In the genomic region with DNA sequence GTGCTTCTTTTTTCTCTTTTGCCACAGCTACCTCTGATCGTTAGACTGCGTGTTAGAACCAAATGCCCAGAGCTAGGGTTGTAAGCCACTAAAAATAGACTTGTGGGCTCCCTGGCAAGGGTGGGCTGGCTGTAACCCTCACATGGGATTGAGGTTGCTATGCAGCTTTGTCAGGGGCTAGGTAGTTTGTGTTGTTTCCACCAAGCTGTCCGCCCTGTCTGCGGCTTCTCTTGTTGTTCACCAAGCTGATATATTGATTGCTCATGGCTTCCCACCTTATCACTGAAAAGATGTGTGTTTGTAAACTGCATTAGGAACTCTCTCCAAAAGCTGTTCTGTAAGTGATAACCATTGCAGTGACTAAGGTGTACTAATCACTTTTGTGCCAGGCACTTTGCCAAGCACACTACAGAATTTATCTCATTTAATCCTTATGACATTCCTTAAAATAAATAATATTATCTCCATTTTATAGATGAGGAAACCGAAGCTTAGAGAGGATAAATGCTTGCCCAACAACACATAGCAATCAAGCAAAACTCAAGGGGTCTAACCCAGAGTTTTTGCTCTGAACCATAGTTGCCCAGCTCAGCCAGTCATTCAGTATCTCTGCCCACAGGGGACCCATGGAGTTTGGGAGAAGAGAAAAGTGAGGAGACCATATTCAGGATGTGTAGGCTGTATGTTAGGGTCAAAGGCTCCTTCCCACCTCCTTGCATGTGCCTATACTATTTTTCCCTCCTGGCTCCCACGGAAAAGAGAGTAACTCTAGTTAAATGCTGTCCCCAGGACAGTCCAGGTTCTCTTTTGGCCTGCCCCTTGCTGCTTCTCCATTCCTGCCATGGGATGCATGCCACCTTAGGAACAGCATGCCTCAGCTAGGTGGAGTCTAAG, we compare ENCODE assay signal across 1 cellular context.
TF ChIP-seq lines count a peak whose summit lies in the region.

No MANE protein-coding gene starts in this region.

TF ChIP-seq in K562, 482 proteins besides CTCF, POLR2A, EP300 and RAD21 (continued from another document and continues in another):
- TF ChIP-seq, protein P1, sequence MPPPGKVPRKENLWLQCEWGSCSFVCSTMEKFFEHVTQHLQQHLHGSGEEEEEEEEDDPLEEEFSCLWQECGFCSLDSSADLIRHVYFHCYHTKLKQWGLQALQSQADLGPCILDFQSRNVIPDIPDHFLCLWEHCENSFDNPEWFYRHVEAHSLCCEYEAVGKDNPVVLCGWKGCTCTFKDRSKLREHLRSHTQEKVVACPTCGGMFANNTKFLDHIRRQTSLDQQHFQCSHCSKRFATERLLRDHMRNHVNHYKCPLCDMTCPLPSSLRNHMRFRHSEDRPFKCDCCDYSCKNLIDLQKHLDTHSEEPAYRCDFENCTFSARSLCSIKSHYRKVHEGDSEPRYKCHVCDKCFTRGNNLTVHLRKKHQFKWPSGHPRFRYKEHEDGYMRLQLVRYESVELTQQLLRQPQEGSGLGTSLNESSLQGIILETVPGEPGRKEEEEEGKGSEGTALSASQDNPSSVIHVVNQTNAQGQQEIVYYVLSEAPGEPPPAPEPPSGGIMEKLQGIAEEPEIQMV (tag; conservative IDR thresholded peaks at IDR 0.05; ENCODE audit: low read depth): no peak
- no peak for TF ChIP-seq HCFC1 (IDR thresholded peaks at IDR 0.05; ENCODE audit: low read depth, low read length)
- no peak for TF ChIP-seq ZNF75A (CRISPR knock-in tag; IDR thresholded peaks at IDR 0.05)
- TF ChIP-seq, protein P2, sequence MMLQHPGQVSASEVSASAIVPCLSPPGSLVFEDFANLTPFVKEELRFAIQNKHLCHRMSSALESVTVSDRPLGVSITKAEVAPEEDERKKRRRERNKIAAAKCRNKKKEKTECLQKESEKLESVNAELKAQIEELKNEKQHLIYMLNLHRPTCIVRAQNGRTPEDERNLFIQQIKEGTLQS (IDR thresholded peaks at IDR 0.05): no peak
- TF ChIP-seq, protein P2 (CRISPR knock-in tag; conservative IDR thresholded peaks at IDR 0.05): 0 out of 2 replicates have a peak, but pooled peaks have one; percentile 32
- 0 out of 2 replicates have a peak, but pooled peaks have one; percentile 7 for TF ChIP-seq CXXC5 (CRISPR knock-in tag; IDR thresholded peaks at IDR 0.05)
- TF ChIP-seq MAZ (CRISPR knock-in tag; conservative IDR thresholded peaks at IDR 0.05 in 1 of 2, IDR thresholded peaks at IDR 0.05 in 1 of 2): no peak
- 0 out of 4 replicates have a peak, but pooled peaks of 1 of the 2 experiments have one; percentile 29 for TF ChIP-seq KDM1A (IDR thresholded peaks at IDR 0.05)
- TF ChIP-seq ZNF232 (CRISPR knock-in tag; IDR thresholded peaks at IDR 0.05): no peak
- TF ChIP-seq NFRKB (IDR thresholded peaks at IDR 0.05; ENCODE audit: low read depth): no peak
- no peak for TF ChIP-seq CBX2 (IDR thresholded peaks at IDR 0.05; ENCODE audit: insufficient read depth, low read length, poor library complexity, severe bottlenecking)
- TF ChIP-seq RNF2 (IDR thresholded peaks at IDR 0.05): no peak; the same call in 1 of the 2 replicates
- TF ChIP-seq ADNP (tag; IDR thresholded peaks at IDR 0.05): no peak
- TF ChIP-seq NONO (IDR thresholded peaks at IDR 0.05; ENCODE audit: low read depth in 2 of 2, low read length in 1 of 2): no peak
- TF ChIP-seq L3MBTL2 (IDR thresholded peaks at IDR 0.05): peak; percentile 35
- TF ChIP-seq ATF1 (CRISPR knock-in tag; IDR thresholded peaks at IDR 0.05): no peak
- no peak for TF ChIP-seq ATF1 (tag; IDR thresholded peaks at IDR 0.05)
- TF ChIP-seq FOSL1 (tag; conservative IDR thresholded peaks at IDR 0.05): peak; percentile 66
- TF ChIP-seq NFE2 (IDR thresholded peaks at IDR 0.05; ENCODE audit: low read depth): peak; percentile 53; the same call in 1 of the 2 replicates
- TF ChIP-seq PHB (CRISPR knock-in tag; IDR thresholded peaks at IDR 0.05): no peak
- TF ChIP-seq TAL1 (IDR thresholded peaks at IDR 0.05): peak; percentile 86
- TF ChIP-seq, protein P3, sequence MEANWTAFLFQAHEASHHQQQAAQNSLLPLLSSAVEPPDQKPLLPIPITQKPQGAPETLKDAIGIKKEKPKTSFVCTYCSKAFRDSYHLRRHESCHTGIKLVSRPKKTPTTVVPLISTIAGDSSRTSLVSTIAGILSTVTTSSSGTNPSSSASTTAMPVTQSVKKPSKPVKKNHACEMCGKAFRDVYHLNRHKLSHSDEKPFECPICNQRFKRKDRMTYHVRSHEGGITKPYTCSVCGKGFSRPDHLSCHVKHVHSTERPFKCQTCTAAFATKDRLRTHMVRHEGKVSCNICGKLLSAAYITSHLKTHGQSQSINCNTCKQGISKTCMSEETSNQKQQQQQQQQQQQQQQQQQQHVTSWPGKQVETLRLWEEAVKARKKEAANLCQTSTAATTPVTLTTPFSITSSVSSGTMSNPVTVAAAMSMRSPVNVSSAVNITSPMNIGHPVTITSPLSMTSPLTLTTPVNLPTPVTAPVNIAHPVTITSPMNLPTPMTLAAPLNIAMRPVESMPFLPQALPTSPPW (CRISPR knock-in tag; IDR thresholded peaks at IDR 0.05): peak; percentile 6; the same call in 1 of the 2 replicates
- TF ChIP-seq, protein P4, sequence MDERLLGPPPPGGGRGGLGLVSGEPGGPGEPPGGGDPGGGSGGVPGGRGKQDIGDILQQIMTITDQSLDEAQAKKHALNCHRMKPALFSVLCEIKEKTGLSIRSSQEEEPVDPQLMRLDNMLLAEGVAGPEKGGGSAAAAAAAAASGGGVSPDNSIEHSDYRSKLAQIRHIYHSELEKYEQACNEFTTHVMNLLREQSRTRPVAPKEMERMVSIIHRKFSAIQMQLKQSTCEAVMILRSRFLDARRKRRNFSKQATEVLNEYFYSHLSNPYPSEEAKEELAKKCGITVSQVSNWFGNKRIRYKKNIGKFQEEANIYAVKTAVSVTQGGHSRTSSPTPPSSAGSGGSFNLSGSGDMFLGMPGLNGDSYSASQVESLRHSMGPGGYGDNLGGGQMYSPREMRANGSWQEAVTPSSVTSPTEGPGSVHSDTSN (CRISPR knock-in tag; IDR thresholded peaks at IDR 0.05; ENCODE audit: low read depth): no peak
- TF ChIP-seq, protein P4 (tag; conservative IDR thresholded peaks at IDR 0.05; ENCODE audit: low read depth): peak; percentile 48
- TF ChIP-seq CHCHD3 (CRISPR knock-in tag; IDR thresholded peaks at IDR 0.05): no peak
- no peak for TF ChIP-seq ZNF780A (CRISPR knock-in tag; IDR thresholded peaks at IDR 0.05)
- TF ChIP-seq POLR2AphosphoS5 (IDR thresholded peaks at IDR 0.05; ENCODE audit: control insufficient read depth, insufficient read depth, low read depth, low read length): peak; percentile 51; the same call in 1 of the 2 replicates
- TF ChIP-seq TRIM24 (IDR thresholded peaks at IDR 0.05): 0 out of 4 replicates have a peak, but pooled peaks of 1 of the 2 experiments have one; percentile 25
- TF ChIP-seq NCOA2 (IDR thresholded peaks at IDR 0.05; ENCODE audit: partially characterized antibody in 2 of 2): no peak
- TF ChIP-seq NFIC (IDR thresholded peaks at IDR 0.05): peak; percentile 84
- no peak for TF ChIP-seq BMI1 (IDR thresholded peaks at IDR 0.05; ENCODE audit: low read length)
- TF ChIP-seq, protein P5, sequence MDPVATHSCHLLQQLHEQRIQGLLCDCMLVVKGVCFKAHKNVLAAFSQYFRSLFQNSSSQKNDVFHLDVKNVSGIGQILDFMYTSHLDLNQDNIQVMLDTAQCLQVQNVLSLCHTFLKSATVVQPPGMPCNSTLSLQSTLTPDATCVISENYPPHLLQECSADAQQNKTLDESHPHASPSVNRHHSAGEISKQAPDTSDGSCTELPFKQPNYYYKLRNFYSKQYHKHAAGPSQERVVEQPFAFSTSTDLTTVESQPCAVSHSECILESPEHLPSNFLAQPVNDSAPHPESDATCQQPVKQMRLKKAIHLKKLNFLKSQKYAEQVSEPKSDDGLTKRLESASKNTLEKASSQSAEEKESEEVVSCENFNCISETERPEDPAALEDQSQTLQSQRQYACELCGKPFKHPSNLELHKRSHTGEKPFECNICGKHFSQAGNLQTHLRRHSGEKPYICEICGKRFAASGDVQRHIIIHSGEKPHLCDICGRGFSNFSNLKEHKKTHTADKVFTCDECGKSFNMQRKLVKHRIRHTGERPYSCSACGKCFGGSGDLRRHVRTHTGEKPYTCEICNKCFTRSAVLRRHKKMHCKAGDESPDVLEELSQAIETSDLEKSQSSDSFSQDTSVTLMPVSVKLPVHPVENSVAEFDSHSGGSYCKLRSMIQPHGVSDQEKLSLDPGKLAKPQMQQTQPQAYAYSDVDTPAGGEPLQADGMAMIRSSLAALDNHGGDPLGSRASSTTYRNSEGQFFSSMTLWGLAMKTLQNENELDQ (CRISPR knock-in tag; IDR thresholded peaks at IDR 0.05; ENCODE audit: borderline replicate concordance): no peak
- no peak for TF ChIP-seq CHD2 (IDR thresholded peaks at IDR 0.05; ENCODE audit: low read depth, low read length)
- TF ChIP-seq, protein P6, sequence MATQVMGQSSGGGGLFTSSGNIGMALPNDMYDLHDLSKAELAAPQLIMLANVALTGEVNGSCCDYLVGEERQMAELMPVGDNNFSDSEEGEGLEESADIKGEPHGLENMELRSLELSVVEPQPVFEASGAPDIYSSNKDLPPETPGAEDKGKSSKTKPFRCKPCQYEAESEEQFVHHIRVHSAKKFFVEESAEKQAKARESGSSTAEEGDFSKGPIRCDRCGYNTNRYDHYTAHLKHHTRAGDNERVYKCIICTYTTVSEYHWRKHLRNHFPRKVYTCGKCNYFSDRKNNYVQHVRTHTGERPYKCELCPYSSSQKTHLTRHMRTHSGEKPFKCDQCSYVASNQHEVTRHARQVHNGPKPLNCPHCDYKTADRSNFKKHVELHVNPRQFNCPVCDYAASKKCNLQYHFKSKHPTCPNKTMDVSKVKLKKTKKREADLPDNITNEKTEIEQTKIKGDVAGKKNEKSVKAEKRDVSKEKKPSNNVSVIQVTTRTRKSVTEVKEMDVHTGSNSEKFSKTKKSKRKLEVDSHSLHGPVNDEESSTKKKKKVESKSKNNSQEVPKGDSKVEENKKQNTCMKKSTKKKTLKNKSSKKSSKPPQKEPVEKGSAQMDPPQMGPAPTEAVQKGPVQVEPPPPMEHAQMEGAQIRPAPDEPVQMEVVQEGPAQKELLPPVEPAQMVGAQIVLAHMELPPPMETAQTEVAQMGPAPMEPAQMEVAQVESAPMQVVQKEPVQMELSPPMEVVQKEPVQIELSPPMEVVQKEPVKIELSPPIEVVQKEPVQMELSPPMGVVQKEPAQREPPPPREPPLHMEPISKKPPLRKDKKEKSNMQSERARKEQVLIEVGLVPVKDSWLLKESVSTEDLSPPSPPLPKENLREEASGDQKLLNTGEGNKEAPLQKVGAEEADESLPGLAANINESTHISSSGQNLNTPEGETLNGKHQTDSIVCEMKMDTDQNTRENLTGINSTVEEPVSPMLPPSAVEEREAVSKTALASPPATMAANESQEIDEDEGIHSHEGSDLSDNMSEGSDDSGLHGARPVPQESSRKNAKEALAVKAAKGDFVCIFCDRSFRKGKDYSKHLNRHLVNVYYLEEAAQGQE (CRISPR knock-in tag; IDR thresholded peaks at IDR 0.05; ENCODE audit: low read depth): no peak
- TF ChIP-seq, protein P7, sequence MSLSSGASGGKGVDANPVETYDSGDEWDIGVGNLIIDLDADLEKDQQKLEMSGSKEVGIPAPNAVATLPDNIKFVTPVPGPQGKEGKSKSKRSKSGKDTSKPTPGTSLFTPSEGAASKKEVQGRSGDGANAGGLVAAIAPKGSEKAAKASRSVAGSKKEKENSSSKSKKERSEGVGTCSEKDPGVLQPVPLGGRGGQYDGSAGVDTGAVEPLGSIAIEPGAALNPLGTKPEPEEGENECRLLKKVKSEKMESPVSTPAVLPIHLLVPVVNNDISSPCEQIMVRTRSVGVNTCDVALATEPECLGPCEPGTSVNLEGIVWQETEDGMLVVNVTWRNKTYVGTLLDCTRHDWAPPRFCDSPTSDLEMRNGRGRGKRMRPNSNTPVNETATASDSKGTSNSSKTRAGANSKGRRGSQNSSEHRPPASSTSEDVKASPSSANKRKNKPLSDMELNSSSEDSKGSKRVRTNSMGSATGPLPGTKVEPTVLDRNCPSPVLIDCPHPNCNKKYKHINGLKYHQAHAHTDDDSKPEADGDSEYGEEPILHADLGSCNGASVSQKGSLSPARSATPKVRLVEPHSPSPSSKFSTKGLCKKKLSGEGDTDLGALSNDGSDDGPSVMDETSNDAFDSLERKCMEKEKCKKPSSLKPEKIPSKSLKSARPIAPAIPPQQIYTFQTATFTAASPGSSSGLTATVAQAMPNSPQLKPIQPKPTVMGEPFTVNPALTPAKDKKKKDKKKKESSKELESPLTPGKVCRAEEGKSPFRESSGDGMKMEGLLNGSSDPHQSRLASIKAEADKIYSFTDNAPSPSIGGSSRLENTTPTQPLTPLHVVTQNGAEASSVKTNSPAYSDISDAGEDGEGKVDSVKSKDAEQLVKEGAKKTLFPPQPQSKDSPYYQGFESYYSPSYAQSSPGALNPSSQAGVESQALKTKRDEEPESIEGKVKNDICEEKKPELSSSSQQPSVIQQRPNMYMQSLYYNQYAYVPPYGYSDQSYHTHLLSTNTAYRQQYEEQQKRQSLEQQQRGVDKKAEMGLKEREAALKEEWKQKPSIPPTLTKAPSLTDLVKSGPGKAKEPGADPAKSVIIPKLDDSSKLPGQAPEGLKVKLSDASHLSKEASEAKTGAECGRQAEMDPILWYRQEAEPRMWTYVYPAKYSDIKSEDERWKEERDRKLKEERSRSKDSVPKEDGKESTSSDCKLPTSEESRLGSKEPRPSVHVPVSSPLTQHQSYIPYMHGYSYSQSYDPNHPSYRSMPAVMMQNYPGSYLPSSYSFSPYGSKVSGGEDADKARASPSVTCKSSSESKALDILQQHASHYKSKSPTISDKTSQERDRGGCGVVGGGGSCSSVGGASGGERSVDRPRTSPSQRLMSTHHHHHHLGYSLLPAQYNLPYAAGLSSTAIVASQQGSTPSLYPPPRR (CRISPR knock-in tag; IDR thresholded peaks at IDR 0.05; ENCODE audit: borderline replicate concordance): 0 out of 2 replicates have a peak, but pooled peaks have one; percentile 62
- peak; percentile 37; the same call in 1 of the 2 replicates for TF ChIP-seq MAFF (IDR thresholded peaks at IDR 0.05; ENCODE audit: low read length)
- TF ChIP-seq, protein P8, sequence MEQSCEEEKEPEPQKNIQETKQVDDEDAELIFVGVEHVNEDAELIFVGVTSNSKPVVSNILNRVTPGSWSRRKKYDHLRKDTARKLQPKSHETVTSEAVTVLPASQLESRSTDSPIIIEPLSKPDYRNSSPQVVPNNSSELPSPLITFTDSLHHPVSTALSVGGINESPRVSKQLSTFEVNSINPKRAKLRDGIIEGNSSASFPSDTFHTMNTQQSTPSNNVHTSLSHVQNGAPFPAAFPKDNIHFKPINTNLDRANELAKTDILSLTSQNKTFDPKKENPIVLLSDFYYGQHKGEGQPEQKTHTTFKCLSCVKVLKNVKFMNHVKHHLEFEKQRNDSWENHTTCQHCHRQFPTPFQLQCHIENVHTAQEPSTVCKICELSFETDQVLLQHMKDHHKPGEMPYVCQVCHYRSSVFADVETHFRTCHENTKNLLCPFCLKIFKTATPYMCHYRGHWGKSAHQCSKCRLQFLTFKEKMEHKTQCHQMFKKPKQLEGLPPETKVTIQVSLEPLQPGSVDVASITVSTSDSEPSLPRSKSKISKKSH (CRISPR knock-in tag; IDR thresholded peaks at IDR 0.05): no peak
